Comparison of ENCODE assay signal across 11 cellular contexts in the genomic region with DNA sequence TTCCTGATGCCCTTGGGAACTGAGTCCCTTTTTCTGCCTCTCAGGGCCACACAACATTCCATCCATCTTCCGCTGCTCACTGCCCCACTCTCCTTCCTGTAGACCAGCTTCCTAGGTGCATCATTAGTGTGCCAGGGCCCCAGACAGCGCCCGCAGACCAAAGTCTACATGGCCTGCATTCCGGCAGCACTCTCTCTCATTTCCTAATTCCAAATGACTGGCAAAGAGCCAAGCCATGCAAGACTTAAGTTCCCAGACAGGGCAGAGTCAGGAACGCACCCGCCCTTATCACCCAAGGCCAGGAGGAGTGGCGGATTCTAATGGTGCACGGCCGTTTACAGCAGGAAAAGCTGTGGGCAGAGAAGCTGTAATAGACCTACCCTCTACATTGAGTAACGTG.
A peak's percentile ranks its signal among the peaks of the same experiment; 100 is the strongest.
DNase-seq lines count a peak whose midpoint lies in the region; ATAC-seq and TF ChIP-seq lines count a peak whose summit lies in the region.
"Had no signal": no experiment of that assay in that cellular context is flagged by ENCODE, and none has a peak within 500 bp of the region (broad histone marks: within the 10 kb centered on the region; RNA-seq: fewer than 3 reads in every experiment).

No MANE protein-coding gene starts in this region.

- DNase-seq in Daoy (ENCODE audit: low read depth) (peak; percentile 66), NCI-H345 treated with DMSO at 0.1 percent for 48 hours (lab: John Stamatoyannopoulos, UW; ENCODE audit: unreplicated experiment) (peak; percentile 7), MV-4-11 (lab: John Stamatoyannopoulos, UW) (no peak), GF-D8 (lab: John Stamatoyannopoulos, UW) (no peak), CD14-positive monocyte (ENCODE audit: low spot score) (no peak)
- DNase-seq in stimulated activated naive CD8-positive, alpha-beta T cell treated with anti-CD3 and anti-CD28 coated beads, Interleukin-15, Interleukin-2, amounts not matched to agents 100 U/mL and 50 U/mL, for 24 hours: no peak
- DNase-seq: amygdala; CD8-positive, alpha-beta T cell; NCI-H2227 treated with DMSO at 0.1 percent for 48 hours had no signal

- H3K4me3 Mint-ChIP-seq in nephron: peak overlapping the region; percentile 24 to 32 (median 28)
- H3K4me3 Mint-ChIP-seq in CD14-positive monocyte: no peak overlapping the region
- H3K4me3 Mint-ChIP-seq: CD8-positive, alpha-beta T cell had no signal

- H3K36me3 Mint-ChIP-seq in nephron (ENCODE audit: low read depth): peaks cover 17% of the 10 kb centered on the region
- H3K36me3 Mint-ChIP-seq in CD14-positive monocyte: no peaks in the 10 kb centered on the region

- intact Hi-C loops in CD14-positive monocyte (cut with micrococcal nuclease): no loop called here

- ATAC-seq in esophagus mucosa: peak; percentile 42
- no peak for ATAC-seq in stimulated activated naive CD8-positive, alpha-beta T cell treated with anti-CD3 and anti-CD28 coated beads, Interleukin-15, Interleukin-2, amounts not matched to agents 100 U/mL and 50 U/mL, for 24 hours
- ATAC-seq: CD8-positive, alpha-beta T cell had no signal

- H3K27ac Mint-ChIP-seq in nephron: peak overlapping the region; percentile 92 to 97 (median 97)
- no peak overlapping the region for H3K27ac Mint-ChIP-seq in CD14-positive monocyte
- H3K27ac Mint-ChIP-seq: CD8-positive, alpha-beta T cell had no signal

- H3K27me3 Mint-ChIP-seq in nephron (ENCODE audit: low read depth): no peaks in the 10 kb centered on the region
- peaks cover 1 to 6% (median 1%) of the 10 kb centered on the region in 3 donors for H3K27me3 Mint-ChIP-seq in CD14-positive monocyte (ENCODE audit: low read depth in 3 of 3)

- TF ChIP-seq CTCF in nephron (IDR thresholded peaks at IDR 0.05; ENCODE audit: unreplicated experiment in 3 of 3) (no peak), CD14-positive monocyte (IDR thresholded peaks at IDR 0.05) (no peak)

- peaks cover 36% of the 10 kb centered on the region for H3K4me1 Mint-ChIP-seq in nephron
- H3K4me1 Mint-ChIP-seq in CD14-positive monocyte: no peaks in the 10 kb centered on the region

- H3K9me3 Mint-ChIP-seq in nephron: peaks cover 22% of the 10 kb centered on the region
- peaks cover 20 to 30% (median 22%) of the 10 kb centered on the region in 7 donors for H3K9me3 Mint-ChIP-seq in CD14-positive monocyte

Comparison
In these comparisons a context has a peak if more than half of its experiments do, and no peak if none do; other contexts are left out.
1. DNase-seq: peak in Daoy (single experiment) and NCI-H345 treated with DMSO at 0.1 percent for 48 hours (single experiment); none in MV-4-11 (single experiment), GF-D8 (single experiment), CD14-positive monocyte (single experiment) and stimulated activated naive CD8-positive, alpha-beta T cell treated with anti-CD3 and anti-CD28 coated beads, Interleukin-15, Interleukin-2, amounts not matched to agents 100 U/mL and 50 U/mL, for 24 hours (single experiment).
2. H3K27ac Mint-ChIP-seq: peak in nephron (3 of 3); none in CD14-positive monocyte (0 of 7).
3. H3K4me3 Mint-ChIP-seq: peak in nephron (3 of 3); none in CD14-positive monocyte (0 of 2).